19 cellular contexts compared by ENCODE assay signal in the genomic region with DNA sequence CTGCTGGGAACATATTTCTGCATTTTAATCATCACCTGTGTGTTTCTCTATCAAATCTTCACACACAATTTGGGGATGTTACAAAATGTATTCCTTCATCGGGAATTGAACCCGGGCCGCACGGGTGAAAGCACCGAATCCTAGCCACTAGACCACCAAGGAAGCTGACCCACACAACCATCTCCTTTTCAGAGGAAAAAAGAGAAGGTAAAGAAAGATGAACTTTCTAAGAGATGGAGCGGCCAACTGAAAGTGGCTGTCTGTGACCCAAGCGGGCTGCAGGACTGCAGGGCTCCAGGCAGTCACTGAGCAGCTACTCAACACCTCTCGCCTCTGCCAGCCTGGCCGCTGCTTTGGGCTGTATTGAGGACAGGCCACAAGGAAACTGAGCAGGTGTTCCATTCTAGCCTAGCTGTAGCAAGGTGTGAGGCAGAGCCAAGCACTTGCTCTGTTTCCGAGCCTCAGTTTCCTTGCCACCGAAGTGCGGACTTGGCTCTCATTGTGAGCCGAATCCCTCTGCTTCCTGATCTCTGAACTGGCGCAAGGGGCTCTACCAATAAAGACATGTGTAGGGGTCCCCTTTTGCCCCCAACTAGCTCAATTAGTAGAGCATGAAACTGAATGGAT.
DNase-seq lines count a peak whose midpoint lies in the region; TF ChIP-seq lines count a peak whose summit lies in the region.
"Had no signal": no experiment of that assay in that cellular context is flagged by ENCODE, and none has a peak within 500 bp of the region (broad histone marks: within the 10 kb centered on the region; RNA-seq: fewer than 3 reads in every experiment).

No MANE protein-coding gene starts in this region.

- H3K4ac ChIP-seq in mesenchymal stem cell (ENCODE audit: low read depth in 1 of 2, low read length in 2 of 2): no peak overlapping the region

- WGBS in HUES64: 7% methylated on average over 11 of the region's 14 CpGs
- WGBS in mesenchymal stem cell: 12% methylated on average over 13 of the region's 14 CpGs
- 94% methylated on average over 14 of the region's 14 CpGs for WGBS in hepatocyte (ENCODE audit: low lambda C conversion rate, missing lambda C conversion rate)

- no peak overlapping the region for H2BK12ac ChIP-seq in mesenchymal stem cell (ENCODE audit: low read length in 2 of 2)

- TF ChIP-seq CTCF in epithelial cell of esophagus (IDR thresholded peaks at IDR 0.05; ENCODE audit: insufficient read depth, low read depth, low read length, missing control alignments): no peak
- no peak for TF ChIP-seq CTCF in hepatocyte (IDR thresholded peaks at IDR 0.05; ENCODE audit: poor library complexity)

- H2BK5ac ChIP-seq in mesenchymal stem cell (ENCODE audit: low read depth, low read length, poor library complexity, severe bottlenecking): no peak overlapping the region

- no peak overlapping the region for H3K18ac ChIP-seq in mesenchymal stem cell (ENCODE audit: low read depth in 1 of 2, low read length in 2 of 2)

- H3K4me3 ChIP-seq in HUES64 (ENCODE audit: low read length): peak overlapping the region; percentile 72
- no peak overlapping the region for H3K4me3 ChIP-seq in epithelial cell of esophagus (ENCODE audit: low read length)
- no peak overlapping the region for H3K4me3 ChIP-seq in mesenchymal stem cell (ENCODE audit: insufficient read depth in 1 of 2, low read depth in 1 of 2, low read length in 2 of 2)
- no peak overlapping the region for H3K4me3 ChIP-seq in hepatocyte
- H3K4me3 ChIP-seq: BLaER1, skin epidermis, upper lobe of right lung had no signal

- H3K9ac ChIP-seq in HUES64 (ENCODE audit: low read depth, low read length): no peak overlapping the region
- no peak overlapping the region for H3K9ac ChIP-seq in mesenchymal stem cell (ENCODE audit: low read length)
- H3K9ac ChIP-seq: BLaER1 had no signal

- peak overlapping the region in 1 of 2 experiments; percentile 6 for H3K14ac ChIP-seq in mesenchymal stem cell (ENCODE audit: low read length in 2 of 2)

- H3K27ac ChIP-seq in HUES64 (ENCODE audit: low read depth, low read length): no peak overlapping the region
- no peak overlapping the region for H3K27ac ChIP-seq in mesenchymal stem cell (ENCODE audit: low read length, poor library complexity, severe bottlenecking)
- H3K27ac ChIP-seq in hepatocyte: no peak overlapping the region
- H3K27ac ChIP-seq: BLaER1, skin epidermis, upper lobe of right lung had no signal

- H3K4me2 ChIP-seq in mesenchymal stem cell (ENCODE audit: low read length, poor library complexity, severe bottlenecking): no peak overlapping the region
- H3K4me2 ChIP-seq in hepatocyte: no peak overlapping the region
- H3K4me2 ChIP-seq: BLaER1 had no signal

- H2AK5ac ChIP-seq in mesenchymal stem cell (ENCODE audit: low read length, severe bottlenecking): no peak overlapping the region

- H4K8ac ChIP-seq in mesenchymal stem cell (ENCODE audit: low read length): peak overlapping the region; percentile 32

- H3K9me3 ChIP-seq in HUES64 (ENCODE audit: insufficient read depth, low read depth, low read length) (no peaks in the 10 kb centered on the region), mesenchymal stem cell (ENCODE audit: control insufficient read depth, low read length) (peaks cover 22% of the 10 kb centered on the region), hepatocyte (ENCODE audit: low read depth) (no peaks in the 10 kb centered on the region)
- H3K9me3 ChIP-seq: upper lobe of right lung had no signal

- H3K79me1 ChIP-seq in mesenchymal stem cell (replicated peaks; ENCODE audit: low read length, poor library complexity, severe bottlenecking): no peaks in the 10 kb centered on the region

- H3K36me3 ChIP-seq in HUES64 (ENCODE audit: insufficient read depth, low read length) (no peaks in the 10 kb centered on the region), mesenchymal stem cell (ENCODE audit: control insufficient read depth in 1 of 2, insufficient read depth in 2 of 2, low read depth in 1 of 2, low read length in 2 of 2) (no peaks in the 10 kb centered on the region), hepatocyte (replicated peaks; ENCODE audit: insufficient read depth, low read depth) (no peaks in the 10 kb centered on the region)
- H3K36me3 ChIP-seq: BLaER1, upper lobe of right lung had no signal

- peak overlapping the region; percentile 16 to 45 for H3K23ac ChIP-seq in mesenchymal stem cell (ENCODE audit: low read length in 2 of 2)

- peaks cover 82% of the 10 kb centered on the region for H3K27me3 ChIP-seq in HUES64 (ENCODE audit: insufficient read depth, low read length)
- H3K27me3 ChIP-seq in mesenchymal stem cell (ENCODE audit: control insufficient read depth in 1 of 2, insufficient read depth in 1 of 2, low read length in 2 of 2): peaks cover 50 to 63% of the 10 kb centered on the region in 2 experiments
- no peaks in the 10 kb centered on the region for H3K27me3 ChIP-seq in hepatocyte

- H3K4me1 ChIP-seq in HUES64 (ENCODE audit: insufficient read depth, low read length) (peaks cover 9% of the 10 kb centered on the region), mesenchymal stem cell (ENCODE audit: control insufficient read depth, insufficient read depth, low read depth, low read length) (peaks cover 11% of the 10 kb centered on the region), hepatocyte (ENCODE audit: insufficient read depth) (peaks cover 5% of the 10 kb centered on the region)
- H3K4me1 ChIP-seq: BLaER1, upper lobe of right lung had no signal

- H4K20me1 ChIP-seq in hepatocyte (ENCODE audit: insufficient read depth, poor library complexity, severe bottlenecking): no peaks in the 10 kb centered on the region
- H4K20me1 ChIP-seq: BLaER1 had no signal

- DNase-seq in ELF-1 (ENCODE audit: low read depth, low spot score) (peak; percentile 57), epithelial cell of esophagus (ENCODE audit: low read depth) (peak; percentile 38), mesenchymal stem cell (peak; percentile 6), NOMO-1 (lab: John Stamatoyannopoulos, UW; ENCODE audit: unreplicated experiment in 2 of 2) (no peak), NCI-H446 (lab: John Stamatoyannopoulos, UW) (no peak), hepatocyte (ENCODE audit: low spot score) (no peak)
- DNase-seq: activated CD4-positive, alpha-beta T cell treated with anti-CD3 and anti-CD28 coated beads for 1 hour; activated CD8-positive, alpha-beta memory T cell treated with anti-CD3 and anti-CD28 coated beads, Interleukin-2, amount 50 U/mL, for 48 hours; activated naive CD4-positive, alpha-beta T cell treated with anti-CD3 and anti-CD28 coated beads for 36 hours; DMS79 treated with DMSO at 0.1 percent for 48 hours; islet precursor cell; NCI-H774; nucleus accumbens; stimulated activated naive CD4-positive, alpha-beta T cell; T-helper 17 cell; upper lobe of right lung had no signal

- H2BK15ac ChIP-seq in mesenchymal stem cell (ENCODE audit: low read depth, poor library complexity, severe bottlenecking): no peak overlapping the region

- H4K91ac ChIP-seq in mesenchymal stem cell (ENCODE audit: low read length): no peak overlapping the region

- H2AFZ ChIP-seq in mesenchymal stem cell (ENCODE audit: low read depth, low read length) (no peak overlapping the region), hepatocyte (no peak overlapping the region)

- H2BK120ac ChIP-seq in mesenchymal stem cell (ENCODE audit: low read depth, low read length): no peak overlapping the region

- H3K79me2 ChIP-seq in hepatocyte: no peaks in the 10 kb centered on the region

- no peaks in the 10 kb centered on the region for H3K9me2 ChIP-seq in hepatocyte (replicated peaks; ENCODE audit: insufficient read depth)

Comparison
In these comparisons a context has a peak if more than half of its experiments do, and no peak if none do; other contexts are left out.
1. DNase-seq: peak in ELF-1 (single experiment), epithelial cell of esophagus (single experiment) and mesenchymal stem cell (single experiment); none in NOMO-1 (0 of 2), NCI-H446 (0 of 2) and hepatocyte (single experiment).